ENCODE assay signal across 8 cellular contexts in the genomic region with DNA sequence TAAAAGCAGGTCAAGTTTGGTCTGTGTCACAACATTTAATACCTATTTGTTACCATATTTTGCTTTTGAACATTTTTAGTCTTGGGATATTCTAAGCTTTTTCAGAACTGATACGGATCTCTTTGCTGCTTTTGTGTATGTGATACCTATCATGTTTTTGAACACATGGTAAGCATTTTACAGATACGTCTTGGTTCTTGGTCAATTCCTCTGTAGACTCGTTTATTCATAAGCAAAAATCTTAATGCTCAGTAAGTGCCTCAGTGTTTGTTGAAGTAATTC. TPM values are rescaled to one million over a fixed set of nuclear protein-coding genes. Genes with fewer than 3 reads are reported as not detected.
DNase-seq lines count a peak whose midpoint lies in the region; ATAC-seq and TF ChIP-seq lines count a peak whose summit lies in the region.

No MANE protein-coding gene starts in this region.

- CTCF ChIA-PET in BJ (lab: Yijun Ruan, JAX), result interaction anchor here (1.0 kb wide), 1 partner anchor 106 kb away, joined by 3 read pairs; no protein-coding TSS in a partner anchor
- CTCF ChIA-PET in mammary epithelial cell (lab: Charles Lee; ENCODE audit: low non-redundant PET), result no interaction called here

- in situ Hi-C loops in mammary epithelial cell (cut with MboI; ENCODE audit: low sequenced_read_pairs in 2 of 2), result loop anchor here in 1 of 2 donors (10.0 kb wide), 1 partner anchor 63 kb away; no protein-coding TSS in a partner anchor

- intact Hi-C loops in mammary epithelial cell (cut with micrococcal nuclease), result loop anchor here (2.0 kb wide), 1 partner anchor 103 kb away; the partner anchor contains the start of gene ZNF24

- H3K27me3 ChIP-seq in BJ (ENCODE audit: control insufficient read depth, insufficient read depth, low read length) (no peaks in the 10 kb centered on the region), mammary epithelial cell (ENCODE audit: insufficient read depth, low read length) (no peaks in the 10 kb centered on the region), muscle layer of duodenum (ENCODE audit: low read depth, low read length) (no peaks in the 10 kb centered on the region)

- dilution Hi-C loops in mammary epithelial cell (cut with HindIII; ENCODE audit: low sequenced_read_pairs), result loop anchor here (25.0 kb wide), 1 partner anchor 371 kb away; no protein-coding TSS in a partner anchor

- ATAC-seq in HG03097 (IDR thresholded peaks at IDR 0.05; ENCODE audit: low FRiP score, unreplicated experiment), result no peak
- ATAC-seq in HG02870 (IDR thresholded peaks at IDR 0.05; ENCODE audit: unreplicated experiment), result no peak
- no peak for ATAC-seq in HG03108 (IDR thresholded peaks at IDR 0.05; ENCODE audit: unreplicated experiment)
- ATAC-seq in GM18517 (IDR thresholded peaks at IDR 0.05; ENCODE audit: unreplicated experiment), result no peak

- H3K36me3 ChIP-seq in BJ (ENCODE audit: control insufficient read depth, insufficient read depth, low read length) (peaks cover 20% of the 10 kb centered on the region), mammary epithelial cell (ENCODE audit: insufficient read depth, low read length) (peaks cover 18% of the 10 kb centered on the region), muscle layer of duodenum (ENCODE audit: control insufficient read depth in 1 of 2, insufficient read depth in 2 of 2, low read length in 2 of 2) (peaks cover 36 to 39% of the 10 kb centered on the region in 2 donors)

- DNase-seq in BJ (ENCODE audit: low read depth) (no peak), mammary epithelial cell (no peak)
- peak; percentile 7 for DNase-seq in Jurkat, Clone E6-1 (ENCODE audit: low read depth, low spot score)

- H3K4me2 ChIP-seq in mammary epithelial cell (ENCODE audit: insufficient read depth, low read depth, low read length), result peak overlapping the region; percentile 78

- H3K9ac ChIP-seq in mammary epithelial cell (ENCODE audit: insufficient read depth, low read length), result peak overlapping the region; percentile 86

- peak overlapping the region; percentile 79 for H2AFZ ChIP-seq in mammary epithelial cell (ENCODE audit: low read depth, low read length)

- no peaks in the 10 kb centered on the region for H3K4me1 ChIP-seq in mammary epithelial cell (ENCODE audit: insufficient read depth, low read length)
- H3K4me1 ChIP-seq in muscle layer of duodenum (ENCODE audit: control insufficient read depth in 1 of 2, insufficient read depth in 2 of 2, low read length in 2 of 2), result peaks cover 0 to 9% of the 10 kb centered on the region in 2 donors

- WGBS in mammary epithelial cell (ENCODE audit: low coverage, missing lambda C conversion rate), result 0% methylated on average over 3 of the region's 3 CpGs

- H4K20me1 ChIP-seq in mammary epithelial cell (ENCODE audit: insufficient read depth, low read length), result no peaks in the 10 kb centered on the region

- peaks cover 38% of the 10 kb centered on the region for H3K9me3 ChIP-seq in mammary epithelial cell (replicated peaks; ENCODE audit: insufficient read depth, low read length)
- H3K9me3 ChIP-seq in muscle layer of duodenum (ENCODE audit: control insufficient read depth in 1 of 2, low read length in 2 of 2), result no peaks in the 10 kb centered on the region

- no peak for TF ChIP-seq CTCF in BJ (IDR thresholded peaks at IDR 0.05; ENCODE audit: insufficient read depth, low read depth, low read length)
- no peak for TF ChIP-seq CTCF in mammary epithelial cell (conservative IDR thresholded peaks at IDR 0.05 in 1 of 2, IDR thresholded peaks at IDR 0.05 in 1 of 2; ENCODE audit: extremely low read depth in 1 of 2, insufficient read depth in 1 of 2, low read depth in 1 of 2, low read length in 2 of 2)

- H3K27ac ChIP-seq in mammary epithelial cell (ENCODE audit: insufficient read depth, low read depth, low read length) (peak overlapping the region; percentile 85), muscle layer of duodenum (ENCODE audit: low read length) (peak overlapping the region; percentile 95)

- POLR2A ChIA-PET in BJ (lab: Charles Lee), result interaction anchor here (0.8 kb wide), 1 partner anchor 112 kb away, joined by 5 read pairs; no protein-coding TSS in a partner anchor

- BruUV-seq in mammary epithelial cell (replicated peaks; lab: Mats Ljungman, UMichigan), result no TSS peak

- peak overlapping the region; percentile 53 for H3K4me3 ChIP-seq in BJ (ENCODE audit: low read depth, low read length)
- H3K4me3 ChIP-seq in Jurkat, Clone E6-1 (ENCODE audit: low read length), result peak overlapping the region; percentile 83
- peak overlapping the region; percentile 67 to 94 (median 90) for H3K4me3 ChIP-seq in mammary epithelial cell (replicated peaks in 1 of 3; ENCODE audit: insufficient read depth in 1 of 3, low read depth in 2 of 3, low read length in 3 of 3)
- H3K4me3 ChIP-seq in muscle layer of duodenum (ENCODE audit: low read depth in 1 of 2, low read length in 2 of 2), result peak overlapping the region; percentile 66 to 67

- H3K79me2 ChIP-seq in mammary epithelial cell (ENCODE audit: insufficient read depth, low read length), result peaks cover 5% of the 10 kb centered on the region

RNA-seq across cellular contexts. Expression of gene ZNF397, which starts 0.6 kb away (rescaled TPM):
- polyA plus RNA-seq in BJ (2011; rRNA removed) (3.7 and 6.9 TPM in 2 replicates), mammary epithelial cell (4.2 TPM)
- polyA minus RNA-seq in BJ (2011; rRNA and poly(A)+ RNA removed), result 4.7 and 5.2 TPM in 2 replicates
- polyA plus RNA-seq in Jurkat, Clone E6-1 (2012; ENCODE audit: insufficient read depth, insufficient read length), result 24.9 TPM
- 10 to 100 TPM; 13.3 to 15.5 TPM for total RNA-seq in mammary epithelial cell
- polyA minus RNA-seq in mammary epithelial cell, result 3.0 TPM

RNA-seq across cellular contexts. Expression of gene ZSCAN30, which starts 48.6 kb away (rescaled TPM):
- 7.0 and 7.5 TPM in 2 replicates for polyA plus RNA-seq in BJ (2011; rRNA removed)
- 6.8 and 8.9 TPM in 2 replicates for polyA minus RNA-seq in BJ (2011; rRNA and poly(A)+ RNA removed)
- 8.1 TPM for polyA plus RNA-seq in Jurkat, Clone E6-1 (2012; ENCODE audit: insufficient read depth, insufficient read length)
- total RNA-seq in mammary epithelial cell, result 10 to 100 TPM; 15.4 to 17.3 TPM
- 4.0 TPM for polyA plus RNA-seq in mammary epithelial cell
- polyA minus RNA-seq in mammary epithelial cell, result 2.8 TPM
